ENCODE assay signal across 8 cellular contexts in the genomic region with DNA sequence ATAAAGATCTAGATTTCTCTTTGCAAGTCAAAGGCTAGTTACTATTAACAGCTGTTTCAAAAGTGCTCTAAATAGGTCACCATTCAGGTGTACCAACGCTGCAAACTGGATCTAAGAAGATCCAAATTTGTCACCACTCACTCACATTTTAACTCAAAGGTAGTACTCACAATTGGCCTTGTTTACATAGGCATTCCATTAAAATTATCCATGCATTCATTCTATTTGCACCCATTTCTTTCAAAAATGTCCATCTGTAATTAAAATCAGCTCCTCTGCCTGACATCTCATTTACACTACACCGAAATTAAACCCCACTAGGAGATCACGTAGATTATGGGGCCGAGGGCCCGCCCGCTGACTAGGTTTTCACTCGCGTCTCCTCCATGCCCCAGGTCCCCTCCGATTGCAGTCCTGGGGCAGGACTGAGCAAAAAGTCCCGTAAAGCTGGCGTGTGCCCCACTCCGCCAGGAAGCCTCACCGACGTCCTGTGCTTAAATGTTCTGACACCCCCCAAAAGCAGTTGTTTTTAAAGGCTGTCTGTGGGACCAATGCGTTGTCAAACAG. TPM values are rescaled to one million over a fixed set of nuclear protein-coding genes. Genes with fewer than 3 reads are reported as not detected.
DNase-seq lines count a peak whose midpoint lies in the region; ATAC-seq and TF ChIP-seq lines count a peak whose summit lies in the region.

No MANE protein-coding gene starts in this region.

- H3K36me3 ChIP-seq in kidney epithelial cell (ENCODE audit: control insufficient read depth, insufficient read depth, low read length) = no peaks in the 10 kb centered on the region
- no peaks in the 10 kb centered on the region for H3K36me3 ChIP-seq in testis (ENCODE audit: low read depth, missing control alignments)

- peak overlapping the region; percentile 96 for H3K27ac ChIP-seq in HL-60 (replicated peaks)
- peak overlapping the region; percentile 97 to 99 for H3K27ac ChIP-seq in testis

- peak overlapping the region; percentile 90 for H3K4me3 ChIP-seq in HL-60 (replicated peaks; ENCODE audit: insufficient read depth, low read length)
- H3K4me3 ChIP-seq in kidney epithelial cell (ENCODE audit: low read depth, low read length) = peak overlapping the region; percentile 89
- H3K4me3 ChIP-seq in testis = peak overlapping the region; percentile 91 to 94

- peak overlapping the region; percentile 87 for H3K4me3 Mint-ChIP-seq in activated naive CD8-positive, alpha-beta T cell treated with anti-CD3 and anti-CD28 coated beads, Interleukin-2, amount 10 ng/mL, durations not matched to agents 7 days and 5 days

- H3K4me1 ChIP-seq in testis = peaks cover 18% of the 10 kb centered on the region

- H3K27me3 ChIP-seq in HL-60 (ENCODE audit: insufficient read depth, poor library complexity, severe bottlenecking) (no peaks in the 10 kb centered on the region), kidney epithelial cell (ENCODE audit: control insufficient read depth, insufficient read depth, low read length) (no peaks in the 10 kb centered on the region), testis (no peaks in the 10 kb centered on the region)

- WGBS in testis, 2 donors = 1% methylated on average over 14 to 15 of the region's 15 CpGs

- H3K27ac Mint-ChIP-seq in activated naive CD8-positive, alpha-beta T cell treated with anti-CD3 and anti-CD28 coated beads, Interleukin-2, amount 10 ng/mL, durations not matched to agents 7 days and 5 days = peak overlapping the region; percentile 85

- DNase-seq in NCI-H1417 (lab: John Stamatoyannopoulos, UW) = peak in 2 of 3 experiments; percentile 19 to 81
- DNase-seq in NCI-H1417 treated with DMSO at 0.1 percent for 48 hours (lab: John Stamatoyannopoulos, UW) = no peak
- DNase-seq in HL-60 (ENCODE audit: low read depth in 1 of 2, low spot score in 1 of 2) = no peak
- no peak for DNase-seq in activated naive CD8-positive, alpha-beta T cell treated with anti-CD3 and anti-CD28 coated beads, Interleukin-2, amount 10 ng/mL, durations not matched to agents 7 days and 5 days
- DNase-seq in kidney epithelial cell (ENCODE audit: low read depth) = no peak
- DNase-seq in testis = no peak
- DNase-seq in HK-2 (ENCODE audit: unreplicated experiment) = no peak

- TF ChIP-seq CTCF in HL-60 (IDR thresholded peaks at IDR 0.05; ENCODE audit: insufficient read depth, low read length) = no peak
- TF ChIP-seq CTCF in kidney epithelial cell (IDR thresholded peaks at IDR 0.05; ENCODE audit: insufficient read depth, low read length, poor library complexity, severe bottlenecking) = no peak
- no peak for TF ChIP-seq CTCF in testis (IDR thresholded peaks at IDR 0.05)

- no peaks in the 10 kb centered on the region for H3K9me3 Mint-ChIP-seq in activated naive CD8-positive, alpha-beta T cell treated with anti-CD3 and anti-CD28 coated beads, Interleukin-2, amount 10 ng/mL, durations not matched to agents 7 days and 5 days

- intact Hi-C loops in testis (cut with DNase I; ENCODE audit: low total_unique reads) = no loop called here

- POLR2A ChIA-PET in activated naive CD8-positive, alpha-beta T cell treated with anti-CD3 and anti-CD28 coated beads, Interleukin-2, amount 10 ng/mL, durations not matched to agents 7 days and 5 days (lab: Charles Lee) = interaction anchor here (0.7 to 3.5 kb wide), 6 partner anchors 54 to 1145 kb away, joined by 3 to 36 read pairs (median 6); a partner anchor contains a TSS

- peaks cover 30% of the 10 kb centered on the region for H3K4me1 Mint-ChIP-seq in activated naive CD8-positive, alpha-beta T cell treated with anti-CD3 and anti-CD28 coated beads, Interleukin-2, amount 10 ng/mL, durations not matched to agents 7 days and 5 days

- H3K27me3 Mint-ChIP-seq in activated naive CD8-positive, alpha-beta T cell treated with anti-CD3 and anti-CD28 coated beads, Interleukin-2, amount 10 ng/mL, durations not matched to agents 7 days and 5 days = no peaks in the 10 kb centered on the region

- no peaks in the 10 kb centered on the region for H3K36me3 Mint-ChIP-seq in activated naive CD8-positive, alpha-beta T cell treated with anti-CD3 and anti-CD28 coated beads, Interleukin-2, amount 10 ng/mL, durations not matched to agents 7 days and 5 days

- peak; percentile 0 for ATAC-seq in GM19463 (IDR thresholded peaks at IDR 0.05; ENCODE audit: unreplicated experiment)
- ATAC-seq in activated naive CD8-positive, alpha-beta T cell treated with anti-CD3 and anti-CD28 coated beads, Interleukin-2, amount 10 ng/mL, durations not matched to agents 7 days and 5 days (ENCODE audit: low read depth) = peak; percentile 0

- no peaks in the 10 kb centered on the region for H3K9me3 ChIP-seq in testis

- TF ChIP-seq POLR2A in testis (IDR thresholded peaks at IDR 0.05) = no peak

RNA-seq across cellular contexts. Expression of a gene that starts 1.3 kb away (rescaled TPM):
- total RNA-seq in activated naive CD8-positive, alpha-beta T cell treated with anti-CD3 and anti-CD28 coated beads, Interleukin-2, amount 10 ng/mL, durations not matched to agents 7 days and 5 days = 10 to 100 TPM; 14.5 to 15.4 TPM
- total RNA-seq in kidney epithelial cell = 9.9 and 10.1 TPM in 2 replicates
- total RNA-seq in testis = 10 to 100 TPM; 47.2 to 47.3 TPM
- 38.0 TPM for polyA plus RNA-seq in testis (ENCODE audit: insufficient read depth, low read depth, low replicate concordance)

RNA-seq across cellular contexts. Expression of a gene that starts 59.1 kb away (rescaled TPM):
- 10 to 100 TPM; 38.8 to 39.8 TPM for total RNA-seq in activated naive CD8-positive, alpha-beta T cell treated with anti-CD3 and anti-CD28 coated beads, Interleukin-2, amount 10 ng/mL, durations not matched to agents 7 days and 5 days
- total RNA-seq in kidney epithelial cell (25.7 and 28.5 TPM in 2 replicates), testis (10 to 100 TPM; 37.4 to 38.7 TPM)
- polyA plus RNA-seq in testis (ENCODE audit: insufficient read depth, low read depth, low replicate concordance) = 32.7 TPM

Comparison
In these comparisons a context has a peak if more than half of its experiments do, and no peak if none do; other contexts are left out.
1. DNase-seq: peak in NCI-H1417 (2 of 3); none in NCI-H1417 treated with DMSO at 0.1 percent for 48 hours (single experiment), HL-60 (0 of 2), activated naive CD8-positive, alpha-beta T cell treated with anti-CD3 and anti-CD28 coated beads, Interleukin-2, amount 10 ng/mL, durations not matched to agents 7 days and 5 days (single experiment), kidney epithelial cell (single experiment), testis (single experiment) and HK-2 (single experiment).
2. Peak in every context shown above with its lines, with median percentiles within 50 percentile points of each other: H3K4me3 ChIP-seq.